In genomic region chr12:117218149-117218548, GRCh38 we compare ENCODE assay signal across 9 cellular contexts.
"Had no signal": no experiment of that assay in that cellular context is flagged by ENCODE, and none has a peak within 500 bp of the region (broad histone marks: within the 10 kb centered on the region; RNA-seq: fewer than 3 reads in every experiment).

No MANE protein-coding gene starts in this region.

- H3K27ac Mint-ChIP-seq: IgD-negative memory B cell had no signal

- H3K4me3 Mint-ChIP-seq: IgD-negative memory B cell had no signal

- FAIRE-seq: HepG2, HTR-8/SVneo, K562 had no signal

- H3K4me2 ChIP-seq: KMS-11 had no signal

- H3K4me3 ChIP-seq: K562 had no signal

- ATAC-seq: HepG2, K562 had no signal

- H3K9ac ChIP-seq: KMS-11 had no signal

- H3K27ac ChIP-seq: HL-60, KMS-11 had no signal

- DNase-seq: IMR-90, KBM-7, KG1 had no signal

- H3K9me3 Mint-ChIP-seq: IgD-negative memory B cell had no signal

- H3K4me1 Mint-ChIP-seq: IgD-negative memory B cell had no signal
